20 cellular contexts compared by ENCODE assay signal in the genomic region with DNA sequence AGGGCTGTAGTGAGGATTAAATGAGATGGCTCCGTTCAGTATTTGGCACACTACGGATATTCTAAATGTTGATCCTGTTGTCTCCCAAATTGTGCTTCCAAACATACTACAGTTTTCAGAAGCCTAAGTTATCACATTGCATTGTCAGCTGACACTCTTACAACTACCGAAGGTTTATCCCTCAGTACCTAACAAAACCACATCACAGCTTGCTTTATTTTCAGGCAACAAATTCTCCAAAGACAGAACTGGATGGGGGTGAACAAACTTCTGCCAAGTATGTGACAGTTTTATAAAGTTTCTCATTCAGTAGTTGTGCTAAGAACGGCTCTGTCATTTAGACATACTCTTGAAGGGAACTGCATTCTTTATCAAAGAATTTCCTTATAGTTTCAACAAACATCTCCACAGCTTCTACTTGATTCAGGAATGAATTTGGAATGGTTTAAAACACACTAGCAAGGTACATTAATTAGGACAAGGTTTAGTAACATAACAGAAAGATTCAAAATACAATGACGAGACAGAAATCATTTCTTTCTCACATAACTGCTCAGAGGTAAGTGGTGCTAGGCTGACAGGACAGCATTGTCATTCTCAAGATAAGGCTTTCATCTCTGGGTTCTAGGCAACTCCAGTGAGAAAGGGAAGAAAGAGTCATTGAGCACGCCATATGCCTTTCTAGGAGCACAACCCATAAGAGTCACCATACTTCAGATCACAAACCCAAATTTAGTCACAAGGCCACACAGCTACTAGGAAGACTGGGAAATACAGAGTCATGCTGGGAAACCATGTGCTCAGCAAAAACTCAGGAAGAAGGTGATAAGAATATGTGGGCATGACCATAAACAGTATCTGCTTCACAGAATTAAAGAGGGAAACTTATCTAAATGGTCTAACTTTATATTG.
DNase-seq lines count a peak whose midpoint lies in the region; ATAC-seq and TF ChIP-seq lines count a peak whose summit lies in the region.
"Had no signal": no experiment of that assay in that cellular context is flagged by ENCODE, and none has a peak within 500 bp of the region (broad histone marks: within the 10 kb centered on the region; RNA-seq: fewer than 3 reads in every experiment).

No MANE protein-coding gene starts in this region.

- H3K4me3 ChIP-seq in epithelial cell of esophagus (ENCODE audit: low read length) (no peak overlapping the region), parathyroid adenoma (ENCODE audit: low read depth, low read length) (no peak overlapping the region), Karpas-422 (ENCODE audit: low read length) (no peak overlapping the region), tibial artery (no peak overlapping the region)
- H3K4me3 ChIP-seq: colonic mucosa, psoas muscle had no signal

- intact Hi-C loops in tibial artery (cut with DNase I; ENCODE audit: low total_unique reads) = no loop called here

- H3K36me3 ChIP-seq in KOPT-K1 (ENCODE audit: insufficient read depth, low read length) (no peaks in the 10 kb centered on the region), parathyroid adenoma (ENCODE audit: control insufficient read depth, insufficient read depth, low read length) (no peaks in the 10 kb centered on the region), Karpas-422 (ENCODE audit: insufficient read depth, low read length) (no peaks in the 10 kb centered on the region), tibial artery (no peaks in the 10 kb centered on the region)
- H3K36me3 ChIP-seq: colonic mucosa had no signal

- H3K27me3 ChIP-seq in parathyroid adenoma (ENCODE audit: control insufficient read depth, insufficient read depth, low read length) = no peaks in the 10 kb centered on the region
- no peaks in the 10 kb centered on the region for H3K27me3 ChIP-seq in Karpas-422 (ENCODE audit: low read length)
- no peaks in the 10 kb centered on the region for H3K27me3 ChIP-seq in tibial artery
- H3K27me3 ChIP-seq: colonic mucosa had no signal

- H3K9me3 Mint-ChIP-seq in activated T-cell treated with anti-CD3 and anti-CD28 coated beads, Interleukin-2, amount 50 U/mL, for 4 hours = peaks cover 7% of the 10 kb centered on the region
- H3K9me3 Mint-ChIP-seq: HFFc6 had no signal

- no peak for DNase-seq in activated T-cell treated with anti-CD3 and anti-CD28 coated beads, Interleukin-2, amount 50 U/mL, for 4 hours
- no peak for DNase-seq in activated T-cell treated with anti-CD3 and anti-CD28 coated beads, Interleukin-2, amount 50 U/mL, for 1 hour
- DNase-seq in epithelial cell of esophagus (ENCODE audit: low read depth) (peak; percentile 20), Karpas-422 (no peak), tibial artery (no peak)
- DNase-seq: activated CD8-positive, alpha-beta memory T cell treated with anti-CD3 and anti-CD28 coated beads, Interleukin-2, amount 50 U/mL, for 48 hours; amygdala; Calu3; colonic mucosa; GDM1; KG1; NCI-H446 treated with DMSO at 0.1 percent for 48 hours; psoas muscle; SK-N-SH; stimulated activated CD8-positive, alpha-beta memory T cell treated with anti-CD3 and anti-CD28 coated beads, Interleukin-4, amount 100 ng/mL, for 48 hours had no signal

- ATAC-seq in activated T-cell treated with anti-CD3 and anti-CD28 coated beads, Interleukin-2, amount 50 U/mL, for 4 hours = peak; percentile 73 to 77
- ATAC-seq in HG03097 (IDR thresholded peaks at IDR 0.05; ENCODE audit: low FRiP score, unreplicated experiment) = no peak
- ATAC-seq: psoas muscle had no signal

- H3K27me3 Mint-ChIP-seq in activated T-cell treated with anti-CD3 and anti-CD28 coated beads, Interleukin-2, amount 50 U/mL, for 4 hours (ENCODE audit: low read depth) = no peaks in the 10 kb centered on the region
- H3K27me3 Mint-ChIP-seq: type B pancreatic cell had no signal

- H3K79me2 ChIP-seq in parathyroid adenoma (no peaks in the 10 kb centered on the region), Karpas-422 (ENCODE audit: low read length) (no peaks in the 10 kb centered on the region)

- H3K4me1 ChIP-seq in parathyroid adenoma = peaks cover 29% of the 10 kb centered on the region
- no peaks in the 10 kb centered on the region for H3K4me1 ChIP-seq in Karpas-422 (ENCODE audit: low read length)
- H3K4me1 ChIP-seq in tibial artery = peaks cover 0 to 10% (median 0%) of the 10 kb centered on the region in 4 donors
- H3K4me1 ChIP-seq: colonic mucosa, psoas muscle had no signal

- H3K27ac ChIP-seq in KOPT-K1 (ENCODE audit: low read depth, low read length, poor library complexity, severe bottlenecking) (peak overlapping the region; percentile 32), parathyroid adenoma (peak overlapping the region; percentile 89), Karpas-422 (ENCODE audit: low read length) (no peak overlapping the region), tibial artery (no peak overlapping the region)
- H3K27ac ChIP-seq: colonic mucosa, psoas muscle had no signal

- H3K4me3 Mint-ChIP-seq in activated T-cell treated with anti-CD3 and anti-CD28 coated beads, Interleukin-2, amount 50 U/mL, for 4 hours = no peak overlapping the region
- H3K4me3 Mint-ChIP-seq: HFFc6, type B pancreatic cell had no signal

- peak overlapping the region; percentile 72 for H2AFZ ChIP-seq in parathyroid adenoma
- H2AFZ ChIP-seq in Karpas-422 (ENCODE audit: low read length) = no peak overlapping the region

- no peaks in the 10 kb centered on the region for H3K36me3 Mint-ChIP-seq in activated T-cell treated with anti-CD3 and anti-CD28 coated beads, Interleukin-2, amount 50 U/mL, for 4 hours (ENCODE audit: insufficient read depth)
- H3K36me3 Mint-ChIP-seq: type B pancreatic cell had no signal

- H3K4me2 ChIP-seq in parathyroid adenoma (ENCODE audit: low read length) (no peak overlapping the region), Karpas-422 (ENCODE audit: low read depth, low read length, poor library complexity, severe bottlenecking) (no peak overlapping the region)
- H3K4me2 ChIP-seq: SK-N-SH had no signal

- H3K4me1 Mint-ChIP-seq in activated T-cell treated with anti-CD3 and anti-CD28 coated beads, Interleukin-2, amount 50 U/mL, for 4 hours (ENCODE audit: low read depth) = peaks cover 41% of the 10 kb centered on the region

- H3K9ac ChIP-seq in parathyroid adenoma (no peak overlapping the region), Karpas-422 (ENCODE audit: low read length) (no peak overlapping the region)
- H3K9ac ChIP-seq: SK-N-SH had no signal

- H3K9me3 ChIP-seq in KOPT-K1 (ENCODE audit: insufficient read depth, low read length, poor library complexity, severe bottlenecking) (peaks cover 5% of the 10 kb centered on the region), parathyroid adenoma (ENCODE audit: control insufficient read depth, low read length) (no peaks in the 10 kb centered on the region), Karpas-422 (ENCODE audit: low read length) (no peaks in the 10 kb centered on the region), tibial artery (no peaks in the 10 kb centered on the region)
- H3K9me3 ChIP-seq: colonic mucosa, psoas muscle, SK-N-SH had no signal

- H4K20me1 ChIP-seq in Karpas-422 (ENCODE audit: insufficient read depth, low read depth, low read length) = no peaks in the 10 kb centered on the region

- TF ChIP-seq CTCF in epithelial cell of esophagus (IDR thresholded peaks at IDR 0.05; ENCODE audit: insufficient read depth, low read depth, low read length, missing control alignments) (no peak), parathyroid adenoma (IDR thresholded peaks at IDR 0.05) (no peak), tibial artery (IDR thresholded peaks at IDR 0.05) (no peak)

- no peaks in the 10 kb centered on the region; the same call in 1 of the 2 replicates for H3K9me2 ChIP-seq in Karpas-422 (replicated peaks; ENCODE audit: insufficient read depth, low read length)
- H3K9me2 ChIP-seq: SK-N-SH had no signal

Comparison
In these comparisons a context has a peak if more than half of its experiments do, and no peak if none do; other contexts are left out.
1. H3K27ac ChIP-seq: peak in KOPT-K1 (single experiment) and parathyroid adenoma (single experiment); none in Karpas-422 (single experiment) and tibial artery (0 of 2).